8 cellular contexts compared by ENCODE assay signal in the genomic region with DNA sequence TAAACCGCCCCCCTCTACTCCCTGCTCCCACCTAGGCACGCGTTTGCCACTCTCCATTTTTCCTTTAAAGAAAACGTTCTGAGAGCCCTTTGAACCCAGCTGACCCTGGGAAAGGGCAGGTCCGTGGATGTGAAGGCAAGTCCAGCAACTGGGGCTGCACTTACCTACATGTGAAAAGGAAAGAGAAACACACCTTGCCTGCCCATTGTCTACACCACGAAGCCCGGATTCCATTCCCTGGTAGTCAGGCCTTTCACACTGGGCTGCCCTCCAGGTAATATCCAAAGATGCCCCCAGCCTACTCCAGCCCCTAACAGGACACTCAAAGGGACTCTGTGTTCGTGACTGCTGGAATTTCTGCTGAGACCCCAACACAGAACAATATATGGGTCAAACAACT.
DNase-seq lines count a peak whose midpoint lies in the region; ATAC-seq, FAIRE-seq and TF ChIP-seq lines count a peak whose summit lies in the region.

No MANE protein-coding gene starts in this region.

- no peak for FAIRE-seq in H54 (lab: Jason Lieb, UNC)

- POLR2A ChIA-PET in CD4-positive, alpha-beta T cell (lab: Charles Lee) = interaction anchor here (1.0 to 2.2 kb wide), 3 partner anchors 17 to 109 kb away, joined by 3 to 12 read pairs (median 5); no protein-coding TSS in a partner anchor

- H3K36me3 ChIP-seq in endocrine pancreas (ENCODE audit: control insufficient read depth, insufficient read depth, low read length) = no peaks in the 10 kb centered on the region

- DNase-seq in CD4-positive, alpha-beta T cell = no peak
- DNase-seq in NB4 (ENCODE audit: low read depth) (no peak), neural crest cell (ENCODE audit: low read depth, low spot score) (no peak), H54 (ENCODE audit: insufficient read length, low spot score) (no peak), COLO668 (lab: John Stamatoyannopoulos, UW; ENCODE audit: unreplicated experiment) (no peak), caudate nucleus (lab: John Stamatoyannopoulos, UW) (no peak)

- H3K4me1 ChIP-seq in endocrine pancreas (ENCODE audit: control insufficient read depth, insufficient read depth, low read length) = no peaks in the 10 kb centered on the region

- intact Hi-C loops in CD4-positive, alpha-beta T cell (cut with DNase I, micrococcal nuclease) = loop anchor here (2.0 to 10.0 kb wide), 10 partner anchors 65 to 1410 kb away; a partner anchor contains a TSS

- ATAC-seq in CD4-positive, alpha-beta T cell (ENCODE audit: poor library complexity) = no peak
- no peak for ATAC-seq in HG03159 (IDR thresholded peaks at IDR 0.05; ENCODE audit: unreplicated experiment)

- H3K4me1 Mint-ChIP-seq in CD4-positive, alpha-beta T cell (ENCODE audit: low read depth) = peaks cover 13% of the 10 kb centered on the region
- H3K4me1 Mint-ChIP-seq in neural crest cell = peaks cover 23% of the 10 kb centered on the region

- no peaks in the 10 kb centered on the region for H3K36me3 Mint-ChIP-seq in CD4-positive, alpha-beta T cell (ENCODE audit: low read depth)
- no peaks in the 10 kb centered on the region for H3K36me3 Mint-ChIP-seq in neural crest cell (ENCODE audit: low read depth)

- CTCF ChIA-PET in CD4-positive, alpha-beta T cell (lab: Charles Lee) = no interaction called here

- no peak for TF ChIP-seq POLR2A in NB4 (IDR thresholded peaks at IDR 0.05; ENCODE audit: extremely low read depth, insufficient read length)
- no peak for TF ChIP-seq POLR2A in H54 (IDR thresholded peaks at IDR 0.05; ENCODE audit: low read depth, low read length)

- no peaks in the 10 kb centered on the region for H3K27me3 Mint-ChIP-seq in CD4-positive, alpha-beta T cell
- peaks cover 13% of the 10 kb centered on the region for H3K27me3 Mint-ChIP-seq in neural crest cell (ENCODE audit: low read depth)

- H3K9me3 ChIP-seq in CD4-positive, alpha-beta T cell (ENCODE audit: control insufficient read depth, low read length) = no peaks in the 10 kb centered on the region
- H3K9me3 ChIP-seq in endocrine pancreas (ENCODE audit: control insufficient read depth, low read length) = no peaks in the 10 kb centered on the region

- TF ChIP-seq CTCF in CD4-positive, alpha-beta T cell (IDR thresholded peaks at IDR 0.05) = no peak
- TF ChIP-seq CTCF in NB4 (IDR thresholded peaks at IDR 0.05; ENCODE audit: low read depth, low read length) (no peak), neural crest cell (conservative IDR thresholded peaks at IDR 0.05) (no peak)

- peak overlapping the region; percentile 13 for H3K9ac ChIP-seq in endocrine pancreas (ENCODE audit: control insufficient read depth, insufficient read depth, low read length)

- H3K27me3 ChIP-seq in CD4-positive, alpha-beta T cell (ENCODE audit: control insufficient read depth, insufficient read depth, low read length) = no peaks in the 10 kb centered on the region
- no peaks in the 10 kb centered on the region for H3K27me3 ChIP-seq in endocrine pancreas (ENCODE audit: control insufficient read depth, insufficient read depth, low read length)

- H3K27ac ChIP-seq in CD4-positive, alpha-beta T cell (ENCODE audit: low read depth, low read length) = no peak overlapping the region
- no peak overlapping the region for H3K27ac ChIP-seq in caudate nucleus (ENCODE audit: low read depth, low read length)

- H3K27ac Mint-ChIP-seq in CD4-positive, alpha-beta T cell = peak overlapping the region; percentile 62
- H3K27ac Mint-ChIP-seq in neural crest cell (ENCODE audit: unreplicated experiment) = no peak overlapping the region

- H3K9me3 Mint-ChIP-seq in CD4-positive, alpha-beta T cell = no peaks in the 10 kb centered on the region
- H3K9me3 Mint-ChIP-seq in neural crest cell = no peaks in the 10 kb centered on the region

- peak overlapping the region; percentile 60 for H3K4me3 ChIP-seq in NB4 (ENCODE audit: low read depth, low read length)
- no peak overlapping the region for H3K4me3 ChIP-seq in endocrine pancreas (ENCODE audit: control insufficient read depth, insufficient read depth, low read length)

- peak overlapping the region; percentile 91 for H3K4me3 Mint-ChIP-seq in CD4-positive, alpha-beta T cell
- H3K4me3 Mint-ChIP-seq in neural crest cell = peak overlapping the region; percentile 87
